In the genomic region with DNA sequence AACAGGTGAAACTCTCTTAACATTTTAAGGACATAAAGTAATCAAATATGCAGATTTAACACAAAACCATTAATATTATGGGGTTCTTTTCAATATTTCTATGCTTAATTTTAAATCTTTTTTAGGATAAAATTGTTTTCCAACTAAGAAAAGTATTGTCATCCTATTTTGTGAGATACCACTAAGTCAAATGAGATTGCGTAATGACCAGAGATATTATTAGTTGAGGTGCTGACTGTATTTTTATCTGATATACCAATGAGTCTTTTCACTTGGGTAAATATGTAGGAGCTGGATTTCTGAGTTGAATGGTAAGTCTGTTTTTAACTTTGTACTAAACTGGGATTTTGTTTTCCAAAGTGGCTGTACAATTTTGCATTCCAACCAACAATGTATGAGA, we compare ENCODE assay signal across 9 cellular contexts.
"Had no signal": no experiment of that assay in that cellular context is flagged by ENCODE, and none has a peak within 500 bp of the region (broad histone marks: within the 10 kb centered on the region; RNA-seq: fewer than 3 reads in every experiment).

No MANE protein-coding gene starts in this region.

- DNase-seq: H7, HFFc6, Karpas-422, KBM-7 had no signal

- ATAC-seq: GM23338, HCT116 had no signal

- H2AFZ ChIP-seq: GM23338 had no signal

- H3K27ac ChIP-seq: HL-60, KMS-11 had no signal

- H3K36me3 ChIP-seq: HAP-1 had no signal

- H3K4me3 ChIP-seq: GM23338, HAP-1 had no signal

- H3K9ac ChIP-seq: KMS-11 had no signal

- H3K4me2 ChIP-seq: GM23338, KMS-11 had no signal

- H3K4me1 ChIP-seq: HAP-1 had no signal

- H3K9me3 ChIP-seq: HAP-1 had no signal
